8 cellular contexts compared by ENCODE assay signal in genomic region chr1:87329051-87329755, GRCh38. TPM values are rescaled to one million over a fixed set of nuclear protein-coding genes. Genes with fewer than 3 reads are reported as not detected.
DNase-seq lines count a peak whose midpoint lies in the region; ATAC-seq and TF ChIP-seq lines count a peak whose summit lies in the region.

No MANE protein-coding gene starts in this region.

- peak overlapping the region; percentile 86 for H3K4me3 ChIP-seq in HUES64 (ENCODE audit: low read length)
- H3K4me3 ChIP-seq in astrocyte of the spinal cord (ENCODE audit: low read depth, low read length), result peak overlapping the region; percentile 87
- peak overlapping the region; percentile 62 for H3K4me3 ChIP-seq in hepatocyte
- peak overlapping the region; percentile 79 for H3K4me3 ChIP-seq in rectal smooth muscle tissue (ENCODE audit: low read length)

- H3K4me1 ChIP-seq in HUES64 (ENCODE audit: insufficient read depth, low read length) (peaks cover 37% of the 10 kb centered on the region), hepatocyte (ENCODE audit: insufficient read depth) (peaks cover 11% of the 10 kb centered on the region), rectal smooth muscle tissue (ENCODE audit: control insufficient read depth, insufficient read depth, low read length) (peaks cover 14% of the 10 kb centered on the region)

- H3K27ac ChIP-seq in HUES64 (ENCODE audit: low read depth, low read length) (peak overlapping the region; percentile 82), hepatocyte (peak overlapping the region; percentile 96), rectal smooth muscle tissue (ENCODE audit: low read depth, low read length) (peak overlapping the region; percentile 95)

- CTCF ChIA-PET in Calu3 (lab: Charles Lee), result interaction anchor here (0.5 to 0.9 kb wide), 10 partner anchors 64 to 899 kb away, joined by 3 to 7 read pairs (median 4); no protein-coding TSS in a partner anchor

- BruUV-seq in Calu3 (replicated peaks; lab: Mats Ljungman, UMichigan), result no TSS peak

- no peaks in the 10 kb centered on the region for H3K9me3 Mint-ChIP-seq in Calu3 (ENCODE audit: low read depth, unreplicated experiment)

- H2AFZ ChIP-seq in hepatocyte, result no peak overlapping the region

- H3K36me3 ChIP-seq in HUES64 (ENCODE audit: insufficient read depth, low read length), result peaks cover 20% of the 10 kb centered on the region
- peaks cover 3% of the 10 kb centered on the region for H3K36me3 ChIP-seq in hepatocyte (replicated peaks; ENCODE audit: insufficient read depth, low read depth)
- H3K36me3 ChIP-seq in rectal smooth muscle tissue (ENCODE audit: control insufficient read depth, insufficient read depth, low read length), result no peaks in the 10 kb centered on the region

- H3K4me1 Mint-ChIP-seq in Calu3 (ENCODE audit: low read depth, unreplicated experiment), result peaks cover 20% of the 10 kb centered on the region

- peak overlapping the region; percentile 94 for H3K4me3 Mint-ChIP-seq in Calu3 (ENCODE audit: low read depth, unreplicated experiment)

- H3K27me3 ChIP-seq in HUES64 (ENCODE audit: insufficient read depth, low read length) (no peaks in the 10 kb centered on the region), hepatocyte (no peaks in the 10 kb centered on the region), rectal smooth muscle tissue (ENCODE audit: control insufficient read depth, insufficient read depth, low read length) (no peaks in the 10 kb centered on the region)

- DNase-seq in Calu3 (peak; percentile 37), T-helper 1 cell (peak in 3 of 5 donors; percentile 16 to 64 (median 18)), astrocyte of the spinal cord (ENCODE audit: low read depth, low spot score) (peak; percentile 67), hepatocyte (ENCODE audit: low spot score) (peak; percentile 59)

- ATAC-seq in GM19467 (IDR thresholded peaks at IDR 0.05; ENCODE audit: unreplicated experiment), result no peak
- ATAC-seq in GM18873 (IDR thresholded peaks at IDR 0.05; ENCODE audit: low FRiP score, unreplicated experiment), result no peak

- H3K9me3 ChIP-seq in HUES64 (ENCODE audit: insufficient read depth, low read depth, low read length) (no peaks in the 10 kb centered on the region), hepatocyte (ENCODE audit: low read depth) (no peaks in the 10 kb centered on the region)

- peak overlapping the region; percentile 90 for H3K27ac Mint-ChIP-seq in Calu3 (ENCODE audit: unreplicated experiment)

- intact Hi-C loops in Calu3 (cut with micrococcal nuclease; ENCODE audit: unreplicated experiment), result loop anchor here (5.0 to 10.0 kb wide), 4 partner anchors 177 to 848 kb away; no protein-coding TSS in a partner anchor

- under 1% methylated on average over 35 of the region's 37 CpGs for WGBS in HUES64
- WGBS in hepatocyte (ENCODE audit: low lambda C conversion rate, missing lambda C conversion rate), result under 1% methylated on average over 33 of the region's 37 CpGs

- H3K79me2 ChIP-seq in hepatocyte, result peaks cover 63% of the 10 kb centered on the region

- H3K27me3 Mint-ChIP-seq in Calu3 (ENCODE audit: unreplicated experiment), result no peaks in the 10 kb centered on the region

- H3K9ac ChIP-seq in HUES64 (ENCODE audit: low read depth, low read length) (peak overlapping the region; percentile 74), rectal smooth muscle tissue (ENCODE audit: low read length) (peak overlapping the region; percentile 62)

- peaks cover 68% of the 10 kb centered on the region for H3K36me3 Mint-ChIP-seq in Calu3 (ENCODE audit: insufficient read depth, unreplicated experiment)

- H3K9me2 ChIP-seq in hepatocyte (replicated peaks; ENCODE audit: insufficient read depth), result no peaks in the 10 kb centered on the region

- TF ChIP-seq CTCF in Calu3 (IDR thresholded peaks at IDR 0.05; ENCODE audit: unreplicated experiment), result no peak
- no peak for TF ChIP-seq CTCF in astrocyte of the spinal cord (IDR thresholded peaks at IDR 0.05; ENCODE audit: low read depth, low read length)
- no peak for TF ChIP-seq CTCF in hepatocyte (IDR thresholded peaks at IDR 0.05; ENCODE audit: poor library complexity)

- H4K20me1 ChIP-seq in hepatocyte (ENCODE audit: insufficient read depth, poor library complexity, severe bottlenecking), result peaks cover 26% of the 10 kb centered on the region

- in situ Hi-C loops in astrocyte of the spinal cord (cut with HindIII; ENCODE audit: low sequenced_read_pairs), result no loop called here

- peak overlapping the region; percentile 89 for H3K4me2 ChIP-seq in hepatocyte

RNA-seq across cellular contexts. Expression of gene LMO4, which starts 0.5 kb away (rescaled TPM):
- total RNA-seq in Calu3 (2022) (95.0 and 132 TPM in 2 replicates), hepatocyte (183 and 221 TPM in 2 replicates)
- polyA plus RNA-seq in HUES64 (2013, experiment 1 of 2), result 67.6 TPM
- 74.0 TPM for polyA plus RNA-seq in HUES64 (2013, experiment 2 of 2)
- polyA plus RNA-seq in hepatocyte, result 53.6 and 59.1 TPM in 2 replicates
